ENCODE assay signal across 15 cellular contexts in genomic region chr2:31810200-31810917, GRCh38.
DNase-seq lines count a peak whose midpoint lies in the region; ATAC-seq and TF ChIP-seq lines count a peak whose summit lies in the region.
"Had no signal": no experiment of that assay in that cellular context is flagged by ENCODE, and none has a peak within 500 bp of the region (broad histone marks: within the 10 kb centered on the region; RNA-seq: fewer than 3 reads in every experiment).

No MANE protein-coding gene starts in this region.

- TF ChIP-seq CTCF in 22Rv1 (IDR thresholded peaks at IDR 0.05) (no peak), prostate gland (IDR thresholded peaks at IDR 0.05) (no peak)

- no peak for ATAC-seq in HG03565 (IDR thresholded peaks at IDR 0.05; ENCODE audit: unreplicated experiment)
- ATAC-seq in GM18873 (IDR thresholded peaks at IDR 0.05; ENCODE audit: low FRiP score, unreplicated experiment), result no peak
- ATAC-seq: CD8-positive, alpha-beta T cell had no signal

- H3K4me3 ChIP-seq in prostate gland, result no peak overlapping the region
- H3K4me3 ChIP-seq: HAP-1 had no signal

- no peaks in the 10 kb centered on the region for H3K36me3 ChIP-seq in prostate gland
- H3K36me3 ChIP-seq: HAP-1 had no signal

- intact Hi-C loops in prostate gland (cut with DNase I), result loop anchor here (5.0 kb wide), 1 partner anchor 43 kb away; no protein-coding TSS in a partner anchor

- H3K4me1 ChIP-seq in prostate gland (replicated peaks), result no peaks in the 10 kb centered on the region
- H3K4me1 ChIP-seq: HAP-1 had no signal

- 42% methylated on average over 5 of the region's 5 CpGs for WGBS in prostate gland

- no peaks in the 10 kb centered on the region for H3K27me3 ChIP-seq in prostate gland (replicated peaks; ENCODE audit: insufficient read depth)

- H3K27ac ChIP-seq in 22Rv1, result peak overlapping the region; percentile 50; the same call in 1 of the 2 replicates
- H3K27ac ChIP-seq in prostate gland, result peak overlapping the region; percentile 5 to 67
- H3K27ac ChIP-seq: C4-2B had no signal

- peak; percentile 54 for DNase-seq in LHCN-M2 (ENCODE audit: low read depth)
- DNase-seq in erythroblast (lab: John Stamatoyannopoulos, UW), result peak; percentile 21 to 22
- DNase-seq in prostate gland (ENCODE audit: low spot score), result no peak
- no peak for DNase-seq in T-helper 1 cell
- DNase-seq in T1000 (lab: John Stamatoyannopoulos, UW), result no peak
- DNase-seq: CD8-positive, alpha-beta T cell; COR-L47; DMS153; DMS79 treated with DMSO at 0.1 percent for 48 hours; EL had no signal

- TF ChIP-seq POLR2A in erythroblast (IDR thresholded peaks at IDR 0.05; ENCODE audit: low read length), result no peak
- TF ChIP-seq POLR2A in prostate gland (IDR thresholded peaks at IDR 0.05), result no peak

- no peaks in the 10 kb centered on the region for H3K9me3 ChIP-seq in prostate gland
- H3K9me3 ChIP-seq: HAP-1 had no signal

Comparison
In these comparisons a context has a peak if more than half of its experiments do, and no peak if none do; other contexts are left out.
1. DNase-seq: peak in LHCN-M2 (single experiment) and erythroblast (2 of 2); none in prostate gland (single experiment), T-helper 1 cell (0 of 5) and T1000 (single experiment).